In genomic region chr3:139533781-139534443, GRCh38 we compare ENCODE assay signal across 9 cellular contexts. TPM values are rescaled to one million over a fixed set of nuclear protein-coding genes. Genes with fewer than 3 reads are reported as not detected.
DNase-seq lines count a peak whose midpoint lies in the region; ATAC-seq and TF ChIP-seq lines count a peak whose summit lies in the region.
"Had no signal": no experiment of that assay in that cellular context is flagged by ENCODE, and none has a peak within 500 bp of the region (broad histone marks: within the 10 kb centered on the region; RNA-seq: fewer than 3 reads in every experiment).

No MANE protein-coding gene starts in this region.

- H3K9me3 Mint-ChIP-seq in CD8-positive, alpha-beta memory T cell = no peaks in the 10 kb centered on the region
- H3K9me3 Mint-ChIP-seq in CD4-positive, alpha-beta memory T cell = no peaks in the 10 kb centered on the region

- no peak overlapping the region for H3K27ac ChIP-seq in CD8-positive, alpha-beta memory T cell (ENCODE audit: low read depth, low read length)
- H3K27ac ChIP-seq in CD4-positive, alpha-beta memory T cell (ENCODE audit: low read depth, low read length) = no peak overlapping the region

- H3K4me1 ChIP-seq in CD8-positive, alpha-beta memory T cell (ENCODE audit: insufficient read depth, low read length) = no peaks in the 10 kb centered on the region
- no peaks in the 10 kb centered on the region for H3K4me1 ChIP-seq in CD4-positive, alpha-beta memory T cell (ENCODE audit: insufficient read depth, low read length)

- ATAC-seq in HG02571 (IDR thresholded peaks at IDR 0.05; ENCODE audit: unreplicated experiment) = peak; percentile 23
- peak; percentile 22 for ATAC-seq in sciatic nerve
- ATAC-seq in GM18519 (IDR thresholded peaks at IDR 0.05; ENCODE audit: low FRiP score, unreplicated experiment) = no peak

- H3K27me3 ChIP-seq in CD8-positive, alpha-beta memory T cell (ENCODE audit: insufficient read depth, low read length, poor library complexity, severe bottlenecking) = no peaks in the 10 kb centered on the region
- no peaks in the 10 kb centered on the region for H3K27me3 ChIP-seq in CD4-positive, alpha-beta memory T cell (ENCODE audit: insufficient read depth, low read length)

- no peaks in the 10 kb centered on the region for H3K36me3 ChIP-seq in CD8-positive, alpha-beta memory T cell (ENCODE audit: insufficient read depth, low read length)
- H3K36me3 ChIP-seq in CD4-positive, alpha-beta memory T cell (ENCODE audit: insufficient read depth, low read length) = no peaks in the 10 kb centered on the region

- peak overlapping the region in 1 of 8 donors; percentile 54 for H3K27ac Mint-ChIP-seq in CD8-positive, alpha-beta memory T cell
- no peak overlapping the region for H3K27ac Mint-ChIP-seq in CD4-positive, alpha-beta memory T cell

- POLR2A ChIA-PET in CD8-positive, alpha-beta memory T cell (lab: Charles Lee) = no interaction called here
- POLR2A ChIA-PET in CD4-positive, alpha-beta memory T cell (lab: Charles Lee; ENCODE audit: partially characterized antibody) = no interaction called here

- no peak for TF ChIP-seq CTCF in AG10803 (conservative IDR thresholded peaks at IDR 0.05; ENCODE audit: low read length)
- TF ChIP-seq CTCF in fibroblast of mammary gland (conservative IDR thresholded peaks at IDR 0.05; ENCODE audit: control insufficient read depth, insufficient read depth, low read depth, low read length) = no peak

- no peaks in the 10 kb centered on the region for H3K9me3 ChIP-seq in CD8-positive, alpha-beta memory T cell (ENCODE audit: low read length)
- no peaks in the 10 kb centered on the region for H3K9me3 ChIP-seq in CD4-positive, alpha-beta memory T cell (ENCODE audit: control insufficient read depth in 1 of 2, low read length in 2 of 2)

- CTCF ChIA-PET in CD8-positive, alpha-beta memory T cell (lab: Charles Lee) = interaction anchor here (1.1 kb wide), 1 partner anchor 11 kb away, joined by 4 read pairs; no protein-coding TSS in a partner anchor
- CTCF ChIA-PET in CD4-positive, alpha-beta memory T cell (lab: Charles Lee; ENCODE audit: partially characterized antibody) = no interaction called here

- no peaks in the 10 kb centered on the region for H3K36me3 Mint-ChIP-seq in CD8-positive, alpha-beta memory T cell
- no peaks in the 10 kb centered on the region for H3K36me3 Mint-ChIP-seq in CD4-positive, alpha-beta memory T cell

- no peak overlapping the region for H3K4me3 Mint-ChIP-seq in CD8-positive, alpha-beta memory T cell
- H3K4me3 Mint-ChIP-seq in CD4-positive, alpha-beta memory T cell = no peak overlapping the region

- DNase-seq in AG10803 (ENCODE audit: low read depth) (peak; percentile 9), NCI-H82 treated with DMSO at 0.1 percent for 48 hours (lab: John Stamatoyannopoulos, UW; ENCODE audit: unreplicated experiment) (peak; percentile 87), fibroblast of mammary gland (ENCODE audit: low read depth) (peak; percentile 19), sciatic nerve (ENCODE audit: low spot score) (no peak)
- DNase-seq in CD8-positive, alpha-beta memory T cell = no peak
- DNase-seq in CD4-positive, alpha-beta memory T cell = no peak
- DNase-seq: DND-41 had no signal

- H3K4me1 Mint-ChIP-seq in CD8-positive, alpha-beta memory T cell = peaks cover 2 to 5% (median 3%) of the 10 kb centered on the region in 3 donors
- H3K4me1 Mint-ChIP-seq in CD4-positive, alpha-beta memory T cell = peaks cover 0 to 3% (median 0%) of the 10 kb centered on the region in 4 donors

- intact Hi-C loops in sciatic nerve (cut with DNase I) = no loop called here
- intact Hi-C loops in CD4-positive, alpha-beta memory T cell (cut with micrococcal nuclease) = no loop called here

- H3K27me3 Mint-ChIP-seq in CD8-positive, alpha-beta memory T cell = peaks cover 8 to 29% of the 10 kb centered on the region in 2 donors
- peaks cover 12 to 13% of the 10 kb centered on the region in 2 donors for H3K27me3 Mint-ChIP-seq in CD4-positive, alpha-beta memory T cell

- H3K4me3 ChIP-seq in AG10803 (ENCODE audit: low read length) (no peak overlapping the region), fibroblast of mammary gland (ENCODE audit: control insufficient read depth, low read depth, low read length) (no peak overlapping the region)
- H3K4me3 ChIP-seq in CD8-positive, alpha-beta memory T cell (ENCODE audit: low read length) = no peak overlapping the region
- H3K4me3 ChIP-seq in CD4-positive, alpha-beta memory T cell (ENCODE audit: low read length in 2 of 2) = no peak overlapping the region

RNA-seq across cellular contexts. Expression of gene RBP1, which starts 5.6 kb away (rescaled TPM):
- total RNA-seq in sciatic nerve = 6.4 TPM
- not detected for total RNA-seq in CD8-positive, alpha-beta memory T cell
- not detected for polyA plus RNA-seq in CD8-positive, alpha-beta memory T cell
- not detected for total RNA-seq in CD4-positive, alpha-beta memory T cell
- polyA plus RNA-seq in CD4-positive, alpha-beta memory T cell = not detected

RNA-seq across cellular contexts. Expression of gene RBP2, which starts 57.6 kb away (rescaled TPM):
- not detected for total RNA-seq in sciatic nerve
- not detected for total RNA-seq in CD8-positive, alpha-beta memory T cell
- polyA plus RNA-seq in CD8-positive, alpha-beta memory T cell = not detected
- not detected for total RNA-seq in CD4-positive, alpha-beta memory T cell
- polyA plus RNA-seq in CD4-positive, alpha-beta memory T cell = not detected

Comparison
In these comparisons a context has a peak if more than half of its experiments do, and no peak if none do; other contexts are left out.
1. DNase-seq: peak in AG10803 (single experiment), NCI-H82 treated with DMSO at 0.1 percent for 48 hours (single experiment) and fibroblast of mammary gland (single experiment); none in sciatic nerve (single experiment), CD8-positive, alpha-beta memory T cell (0 of 5) and CD4-positive, alpha-beta memory T cell (0 of 5).